In the genomic region with DNA sequence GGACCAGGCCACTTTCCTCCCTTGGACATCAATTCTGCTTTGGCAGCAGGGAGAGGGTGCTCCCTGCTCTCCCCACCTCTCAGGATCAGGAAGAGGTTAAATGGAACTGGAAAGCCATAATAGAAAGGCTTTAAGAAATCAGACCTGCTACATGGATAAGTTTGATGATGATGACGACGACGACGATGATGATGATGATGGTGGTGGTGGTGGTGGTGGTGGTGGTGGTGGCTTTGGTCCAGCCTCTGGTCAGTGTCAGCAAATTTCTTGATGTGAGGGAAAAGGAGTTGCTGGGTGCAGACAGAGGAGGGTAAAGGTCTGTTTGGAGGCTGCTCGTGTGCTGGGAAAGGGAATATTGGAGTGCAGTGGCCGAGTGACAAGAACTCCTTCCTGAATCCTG, we compare ENCODE assay signal across 31 cellular contexts. TPM values are rescaled to one million over a fixed set of nuclear protein-coding genes. Genes with fewer than 3 reads are reported as not detected.
"Had no signal": no experiment of that assay in that cellular context is flagged by ENCODE, and none has a peak within 500 bp of the region (broad histone marks: within the 10 kb centered on the region; RNA-seq: fewer than 3 reads in every experiment).

No MANE protein-coding gene starts in this region.

- H3K9me3 ChIP-seq: colonic mucosa, esophagus squamous epithelium, gastrocnemius medialis, heart right ventricle, left lung, lower lobe of right lung had no signal

- H3K27ac ChIP-seq: colonic mucosa, epithelial cell of prostate, esophagus squamous epithelium, gastrocnemius medialis, heart right ventricle, left lung, lower lobe of right lung had no signal

- H3K36me3 ChIP-seq: colonic mucosa, esophagus squamous epithelium, gastrocnemius medialis, heart right ventricle, left lung, lower lobe of right lung had no signal

- H3K9me3 Mint-ChIP-seq: dendritic cell treated with granulocyte-macrophage colony-stimulating factor and Interleukin-4, amounts not matched to agents 40 ng/mL and 50 ng/mL, for 4 days; effector memory CD8-positive, alpha-beta T cell; endodermal cell had no signal

- H3K4me3 Mint-ChIP-seq: dendritic cell treated with granulocyte-macrophage colony-stimulating factor and Interleukin-4, amounts not matched to agents 40 ng/mL and 50 ng/mL, for 4 days; effector memory CD8-positive, alpha-beta T cell; endodermal cell had no signal

- DNase-seq: cerebellar nuclear complex; colonic mucosa; cortex of kidney; effector CD8-positive, alpha-beta T cell; effector memory CD8-positive, alpha-beta T cell; endodermal cell; erythroblast; esophagus squamous epithelium; foreskin fibroblast; foreskin melanocyte; gastrocnemius medialis; glutamatergic neuron; heart right ventricle; hippocampal formation; left cardiac atrium; left lung; left ventricle myocardium superior; lower lobe of right lung; mesendoderm; midbrain had no signal

- H3K4me1 ChIP-seq: colonic mucosa, left lung had no signal

- ATAC-seq: effector memory CD8-positive, alpha-beta T cell; esophagus mucosa; gastrocnemius medialis; heart right ventricle; left cardiac atrium; left lung; left ventricle myocardium superior; lower lobe of right lung had no signal

- H3K27ac Mint-ChIP-seq: dendritic cell treated with granulocyte-macrophage colony-stimulating factor and Interleukin-4, amounts not matched to agents 40 ng/mL and 50 ng/mL, for 4 days; effector memory CD8-positive, alpha-beta T cell; endodermal cell had no signal

- H3K4me3 ChIP-seq: colonic mucosa, esophagus squamous epithelium, gastrocnemius medialis, heart right ventricle, left lung, lower lobe of right lung had no signal

- H3K27me3 ChIP-seq: colonic mucosa, gastrocnemius medialis had no signal

RNA-seq across cellular contexts. Expression of a gene that starts 36.8 kb away (rescaled TPM):
- total RNA-seq: chondrocyte, dermis microvascular lymphatic vessel endothelial cell, esophagus mucosa, esophagus squamous epithelium, glomerular endothelial cell, kidney epithelial cell, left ventricle myocardium superior, lower leg skin, lung microvascular endothelial cell, mononuclear cell had no signal
- polyA plus RNA-seq: keratinocyte had no signal
